18 cellular contexts compared by ENCODE assay signal in genomic region chr2:187842315-187842714, GRCh38.
DNase-seq lines count a peak whose midpoint lies in the region; ATAC-seq, FAIRE-seq and TF ChIP-seq lines count a peak whose summit lies in the region.
"Had no signal": no experiment of that assay in that cellular context is flagged by ENCODE, and none has a peak within 500 bp of the region (broad histone marks: within the 10 kb centered on the region; RNA-seq: fewer than 3 reads in every experiment).

No MANE protein-coding gene starts in this region.

- H3K4ac ChIP-seq in H1 (replicated peaks; ENCODE audit: insufficient read length, low read depth, low read length): no peak overlapping the region

- DNase-seq in HCT116 (ENCODE audit: low read depth, low spot score): no peak
- DNase-seq in MM.1S: no peak
- DNase-seq in H1 (ENCODE audit: low read depth in 1 of 2, low spot score in 2 of 2): no peak
- DNase-seq in dedifferentiated amniotic fluid mesenchymal stem cell (ENCODE audit: extremely low spot score): no peak
- DNase-seq in NCI-H146 treated with DMSO at 0.1 percent for 48 hours (lab: John Stamatoyannopoulos, UW; ENCODE audit: unreplicated experiment): no peak
- no peak for DNase-seq in NCI-H1105 treated with DMSO at 0.1 percent for 48 hours (lab: John Stamatoyannopoulos, UW)
- DNase-seq: C1 segment of cervical spinal cord; Calu3; CD4-positive, alpha-beta memory T cell; COR-L47; DMS53; DMS79 treated with DMSO at 0.1 percent for 48 hours; GF-D8; GM23248 had no signal

- POLR2A ChIA-PET in HCT116 (lab: Charles Lee): no interaction called here
- POLR2A ChIA-PET in H1 (lab: Charles Lee; ENCODE audit: partially characterized antibody): no interaction called here

- H2AFZ ChIP-seq in ACC112 (ENCODE audit: low read length, unreplicated experiment) (peak overlapping the region; percentile 55), HCT116 (ENCODE audit: low read depth, low read length, poor library complexity, severe bottlenecking) (peak overlapping the region; percentile 95), MM.1S (ENCODE audit: low read length) (0 out of 2 replicates have a peak overlapping the region, but pooled peaks have one; percentile 7), H1 (ENCODE audit: low read length) (no peak overlapping the region)

- no peak for TF ChIP-seq RAD21 in HCT116 (IDR thresholded peaks at IDR 0.05; ENCODE audit: low read depth)
- TF ChIP-seq RAD21 in H1 (IDR thresholded peaks at IDR 0.05 in 1 of 2, conservative IDR thresholded peaks at IDR 0.05 in 1 of 2; ENCODE audit: low read depth in 2 of 2, low read length in 2 of 2): no peak

- H3K27ac ChIP-seq in ACC112 (ENCODE audit: low read depth, low read length) (no peak overlapping the region), HCT116 (ENCODE audit: low read depth, low read length) (no peak overlapping the region), MM.1S (ENCODE audit: low read length) (no peak overlapping the region), H1 (ENCODE audit: low read depth, low read length) (no peak overlapping the region)
- H3K27ac ChIP-seq: GM23248 had no signal

- H3K9ac ChIP-seq in HCT116 (ENCODE audit: low read length) (no peak overlapping the region), MM.1S (ENCODE audit: low read length) (no peak overlapping the region), H1 (replicated peaks in 1 of 4; ENCODE audit: extremely low read depth in 1 of 4, low read depth in 3 of 4, low read length in 3 of 4) (no peak overlapping the region)
- H3K9ac ChIP-seq: GM23248 had no signal

- H3K9me2 ChIP-seq in HCT116 (ENCODE audit: insufficient read depth): no peaks in the 10 kb centered on the region
- no peaks in the 10 kb centered on the region for H3K9me2 ChIP-seq in MM.1S (replicated peaks; ENCODE audit: insufficient read depth, low read length)

- H4K5ac ChIP-seq in H1 (ENCODE audit: insufficient read length, low read depth, low read length): no peak overlapping the region

- H3F3A ChIP-seq in MM.1S (ENCODE audit: insufficient read depth, low read length): no peaks in the 10 kb centered on the region

- no peaks in the 10 kb centered on the region for H3K23me2 ChIP-seq in H1 (ENCODE audit: low read depth, low read length)

- no peak overlapping the region for H3K56ac ChIP-seq in H1 (replicated peaks; ENCODE audit: insufficient read length, low read depth, low read length)

- no peak for TF ChIP-seq EP300 in H1 (IDR thresholded peaks at IDR 0.05; ENCODE audit: borderline replicate concordance in 1 of 2, low read depth in 2 of 2, low read length in 2 of 2)

- TF ChIP-seq CTCF in HCT116 (IDR thresholded peaks at IDR 0.05 in 2 of 3, conservative IDR thresholded peaks at IDR 0.05 in 1 of 3; ENCODE audit: borderline replicate concordance in 1 of 3, insufficient read depth in 1 of 3, low read depth in 2 of 3, low read length in 2 of 3) (no peak), MM.1S (IDR thresholded peaks at IDR 0.05; ENCODE audit: low read length) (no peak), H1 (IDR thresholded peaks at IDR 0.05; ENCODE audit: control extremely low read depth in 1 of 3, insufficient read depth in 1 of 3, low read depth in 1 of 3, low read length in 3 of 3) (no peak)

- H4K20me1 ChIP-seq in HCT116 (ENCODE audit: insufficient read depth) (no peaks in the 10 kb centered on the region), MM.1S (ENCODE audit: insufficient read depth, low read length) (no peaks in the 10 kb centered on the region), H1 (replicated peaks in 1 of 2; ENCODE audit: control insufficient read depth in 1 of 2, insufficient read depth in 2 of 2, low read length in 2 of 2) (no peaks in the 10 kb centered on the region)

- H2AK5ac ChIP-seq in H1 (ENCODE audit: low read depth, low read length): no peak overlapping the region; the same call in 1 of the 2 replicates

- no peak for ATAC-seq in HCT116

- BruUV-seq in HCT116 (replicated peaks; lab: Mats Ljungman, UMichigan): no TSS peak

- intact Hi-C loops in HCT116 (cut with micrococcal nuclease): loop anchor here (2.0 to 10.0 kb wide), 4 partner anchors 245 to 1132 kb away; partner anchors contain the start of gene COL3A1

- H3K18ac ChIP-seq in H1 (ENCODE audit: extremely low read depth, low read length): no peak overlapping the region

- H3K27me3 ChIP-seq in ACC112 (ENCODE audit: insufficient read depth, low read length) (no peaks in the 10 kb centered on the region), HCT116 (ENCODE audit: insufficient read depth, low read length) (no peaks in the 10 kb centered on the region), MM.1S (replicated peaks; ENCODE audit: insufficient read depth, low read length) (no peaks in the 10 kb centered on the region), H1 (replicated peaks in 1 of 4; ENCODE audit: control insufficient read depth in 3 of 4, extremely low read depth in 1 of 4, insufficient read depth in 3 of 4, low read length in 3 of 4) (no peaks in the 10 kb centered on the region)

- H3K23ac ChIP-seq in H1 (ENCODE audit: insufficient read length): no peak overlapping the region

- H2BK20ac ChIP-seq in H1 (ENCODE audit: low read length): no peak overlapping the region

- H3K79me1 ChIP-seq in H1 (ENCODE audit: low read depth, low read length): no peaks in the 10 kb centered on the region

- no peak overlapping the region for H2BK120ac ChIP-seq in H1 (replicated peaks; ENCODE audit: low read depth, low read length)

- no peak for FAIRE-seq in H1 (lab: Jason Lieb, UNC)
- FAIRE-seq: GM12891, GM18507 had no signal

- H3K9me3 ChIP-seq in HCT116 (ENCODE audit: control insufficient read depth in 1 of 2, insufficient read depth in 1 of 2, low read depth in 1 of 2, low read length in 2 of 2) (no peaks in the 10 kb centered on the region), MM.1S (replicated peaks; ENCODE audit: insufficient read depth, low read length) (no peaks in the 10 kb centered on the region), H1 (ENCODE audit: insufficient read depth in 2 of 2, low read depth in 1 of 2, low read length in 1 of 2) (no peaks in the 10 kb centered on the region)
- H3K9me3 ChIP-seq: HAP-1 had no signal

- 90% methylated on average over 4 of the region's 4 CpGs; no CpG with 5 or more reads in 1 of the 2 experiments for WGBS in H1 (ENCODE audit: extremely low coverage in 1 of 2, insufficient coverage in 1 of 2, insufficient read length in 1 of 2, insufficient replicate concordance in 2 of 2, low coverage in 1 of 2, low lambda C conversion rate in 2 of 2, missing lambda C conversion rate in 1 of 2), 2 experiments

- no peak overlapping the region for H2BK12ac ChIP-seq in H1 (ENCODE audit: low read depth, low read length)

- no peak overlapping the region for H4K91ac ChIP-seq in H1 (replicated peaks; ENCODE audit: insufficient read length, low read length)

- RAD21 ChIA-PET in HCT116 (lab: Charles Lee; ENCODE audit: low non-redundant PET in 1 of 2, low total read pairs in 2 of 2, uncharacterized antibody in 2 of 2, unreplicated experiment in 2 of 2): interaction anchor here (1.0 to 1.5 kb wide), 2 partner anchors 342 kb away, joined by 5 read pairs; no protein-coding TSS in a partner anchor

- CTCF ChIA-PET in HCT116 (lab: Charles Lee) (interaction anchor here (0.8 to 3.6 kb wide), 5 partner anchors 240 to 453 kb away, joined by 3 to 38 read pairs (median 13); no protein-coding TSS in a partner anchor), H1 (lab: Charles Lee; ENCODE audit: partially characterized antibody) (interaction anchor here (0.6 to 5.6 kb wide), 21 partner anchors 9 to 1142 kb away, joined by 3 to 57 read pairs (median 5); no protein-coding TSS in a partner anchor)

- H3K36me3 ChIP-seq in ACC112 (ENCODE audit: insufficient read depth, low read length): no peaks in the 10 kb centered on the region
- no peaks in the 10 kb centered on the region for H3K36me3 ChIP-seq in HCT116 (ENCODE audit: control insufficient read depth in 1 of 2, insufficient read depth in 2 of 2, low read length in 2 of 2)
- no peaks in the 10 kb centered on the region for H3K36me3 ChIP-seq in MM.1S (replicated peaks; ENCODE audit: insufficient read depth, low read length)
- no peaks in the 10 kb centered on the region for H3K36me3 ChIP-seq in H1 (ENCODE audit: control insufficient read depth in 2 of 4, insufficient read depth in 4 of 4, low read length in 3 of 4)
- H3K36me3 ChIP-seq: HAP-1 had no signal

- H4K8ac ChIP-seq in H1 (ENCODE audit: extremely low read depth, insufficient read depth, low read length): no peak overlapping the region

- H3K79me2 ChIP-seq in ACC112 (ENCODE audit: control insufficient read depth, insufficient read depth, low read length, unreplicated experiment) (no peaks in the 10 kb centered on the region), HCT116 (ENCODE audit: insufficient read depth, low read length) (no peaks in the 10 kb centered on the region), MM.1S (ENCODE audit: low read length) (no peaks in the 10 kb centered on the region), H1 (ENCODE audit: control insufficient read depth in 1 of 2, insufficient read depth in 2 of 2, low read length in 2 of 2) (no peaks in the 10 kb centered on the region)

- H2BK5ac ChIP-seq in H1 (ENCODE audit: low read depth, low read length): no peak overlapping the region

- no peak overlapping the region for H3K4me3 ChIP-seq in ACC112 (ENCODE audit: low read depth, low read length)
- H3K4me3 ChIP-seq in HCT116 (replicated peaks in 1 of 2; ENCODE audit: low read depth in 1 of 2, low read length in 2 of 2): no peak overlapping the region
- H3K4me3 ChIP-seq in MM.1S (ENCODE audit: low read length): no peak overlapping the region
- H3K4me3 ChIP-seq in H1 (ENCODE audit: extremely low read depth in 1 of 4, insufficient read depth in 2 of 4, low read depth in 3 of 4, low read length in 4 of 4): no peak overlapping the region
- H3K4me3 ChIP-seq: GM23248, HAP-1 had no signal

- H3K14ac ChIP-seq in H1 (ENCODE audit: insufficient read length): no peak overlapping the region

- TF ChIP-seq POLR2A in HCT116 (IDR thresholded peaks at IDR 0.05; ENCODE audit: borderline replicate concordance, extremely low read depth, insufficient read depth, insufficient read length) (no peak), H1 (IDR thresholded peaks at IDR 0.05; ENCODE audit: control extremely low read depth in 1 of 2, low read depth in 2 of 2, low read length in 2 of 2) (no peak)

- H3K4me1 ChIP-seq in ACC112 (ENCODE audit: control insufficient read depth, insufficient read depth, low read length, unreplicated experiment) (no peaks in the 10 kb centered on the region), HCT116 (ENCODE audit: control insufficient read depth in 1 of 2, insufficient read depth in 2 of 2, low read length in 2 of 2) (no peaks in the 10 kb centered on the region), MM.1S (ENCODE audit: low read length) (no peaks in the 10 kb centered on the region), H1 (replicated peaks in 1 of 4; ENCODE audit: control insufficient read depth in 3 of 4, insufficient read depth in 4 of 4, low read length in 3 of 4) (no peaks in the 10 kb centered on the region)
- H3K4me1 ChIP-seq: HAP-1 had no signal

- no peak overlapping the region for H3K4me2 ChIP-seq in HCT116 (ENCODE audit: low read length)
- H3K4me2 ChIP-seq in MM.1S (ENCODE audit: low read depth, low read length): no peak overlapping the region
- no peak overlapping the region for H3K4me2 ChIP-seq in H1 (ENCODE audit: insufficient read depth in 1 of 2, low read depth in 2 of 2, low read length in 2 of 2)

- H2BK15ac ChIP-seq in H1 (ENCODE audit: low read length): no peak overlapping the region

TF ChIP-seq in HCT116, 20 proteins besides CTCF, POLR2A, EP300 and RAD21 (continues in another document):
- no peak for TF ChIP-seq ZFX (IDR thresholded peaks at IDR 0.05)
